ENCODE assay signal across 17 cellular contexts in the genomic region with DNA sequence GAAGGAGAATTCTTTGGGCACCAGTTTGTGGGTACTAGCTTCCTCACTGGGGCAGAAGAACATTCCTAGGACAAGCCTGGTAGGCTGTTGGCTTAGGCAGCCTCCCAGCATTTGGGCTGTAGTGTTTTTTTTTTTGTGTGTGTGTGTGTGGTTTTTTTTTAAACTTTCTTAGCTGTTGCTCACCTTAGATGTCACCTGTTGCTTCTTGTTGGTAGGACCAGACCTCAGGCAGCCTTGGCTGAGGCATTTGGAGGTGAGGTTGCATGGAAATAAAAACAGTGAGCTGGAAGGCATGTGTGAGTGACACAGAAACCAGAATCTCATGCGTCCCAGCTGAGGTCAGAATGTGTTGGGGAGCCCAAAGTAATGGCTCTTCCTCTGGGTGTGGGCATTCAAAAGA. TPM values are rescaled to one million over a fixed set of nuclear protein-coding genes. Genes with fewer than 3 reads are reported as not detected.
DNase-seq lines count a peak whose midpoint lies in the region; ATAC-seq and TF ChIP-seq lines count a peak whose summit lies in the region.
"Had no signal": no experiment of that assay in that cellular context is flagged by ENCODE, and none has a peak within 500 bp of the region (broad histone marks: within the 10 kb centered on the region; RNA-seq: fewer than 3 reads in every experiment).

No MANE protein-coding gene starts in this region.

- H3K9me2 ChIP-seq in GM23248 (ENCODE audit: insufficient read depth): no peaks in the 10 kb centered on the region

- no peak overlapping the region for H3K4me2 ChIP-seq in GM23248 (ENCODE audit: unreplicated experiment)
- H3K4me2 ChIP-seq: A549 had no signal

- H3K27ac Mint-ChIP-seq in activated naive CD4-positive, alpha-beta T cell treated with anti-CD3 and anti-CD28 coated beads, Interleukin-2, amount 50 U/mL, for 24 hours: peak overlapping the region; percentile 70
- H3K27ac Mint-ChIP-seq in activated B cell treated with CpG ODN at 0.5 μM for 24 hours: peak overlapping the region; percentile 83
- peak overlapping the region; percentile 80 for H3K27ac Mint-ChIP-seq in stimulated activated memory B cell treated with anti-CD40 and anti-IgM and Interleukin-4, amounts not matched to agents 10 μg/mL and 1 μg/mL and 100 μg/mL, for 72 hours

- H3K79me2 ChIP-seq in GM23248 (ENCODE audit: insufficient read depth): no peaks in the 10 kb centered on the region

- H3K4me1 ChIP-seq in GM23248 (ENCODE audit: insufficient read depth) (no peaks in the 10 kb centered on the region), SJCRH30 (peaks cover 16% of the 10 kb centered on the region)
- H3K4me1 ChIP-seq: A549 had no signal

- no peaks in the 10 kb centered on the region for H3F3A ChIP-seq in GM23248 (ENCODE audit: insufficient read depth)

- H3K4me1 Mint-ChIP-seq in activated naive CD4-positive, alpha-beta T cell treated with anti-CD3 and anti-CD28 coated beads, Interleukin-2, amount 50 U/mL, for 24 hours: peaks cover 34% of the 10 kb centered on the region
- peaks cover 59% of the 10 kb centered on the region for H3K4me1 Mint-ChIP-seq in activated B cell treated with CpG ODN at 0.5 μM for 24 hours
- H3K4me1 Mint-ChIP-seq in stimulated activated memory B cell treated with anti-CD40 and anti-IgM and Interleukin-4, amounts not matched to agents 10 μg/mL and 1 μg/mL and 100 μg/mL, for 72 hours: peaks cover 62% of the 10 kb centered on the region

- POLR2A ChIA-PET in activated B cell treated with CpG ODN at 0.5 μM for 24 hours (lab: Charles Lee): interaction anchor here (0.6 to 2.1 kb wide), 7 partner anchors 12 to 1561 kb away, joined by 3 to 10 read pairs (median 5); no protein-coding TSS in a partner anchor

- H3K9ac ChIP-seq in GM23248: no peak overlapping the region

- in situ Hi-C loops in GM23248 (cut with MboI): no loop called here

- no peaks in the 10 kb centered on the region for H4K20me1 ChIP-seq in GM23248 (ENCODE audit: insufficient read depth)

- intact Hi-C loops in activated B cell treated with CpG ODN at 0.5 μM for 24 hours (cut with micrococcal nuclease): no loop called here

- no peak for TF ChIP-seq CTCF in activated B cell treated with CpG ODN at 0.5 μM for 24 hours (IDR thresholded peaks at IDR 0.05)

- H3K36me3 ChIP-seq in GM23248 (ENCODE audit: low read depth) (no peaks in the 10 kb centered on the region), SJCRH30 (peaks cover 5% of the 10 kb centered on the region)

- no peak overlapping the region for H3K4me3 Mint-ChIP-seq in activated naive CD4-positive, alpha-beta T cell treated with anti-CD3 and anti-CD28 coated beads, Interleukin-2, amount 50 U/mL, for 24 hours
- no peak overlapping the region for H3K4me3 Mint-ChIP-seq in activated B cell treated with CpG ODN at 0.5 μM for 24 hours
- no peak overlapping the region for H3K4me3 Mint-ChIP-seq in stimulated activated memory B cell treated with anti-CD40 and anti-IgM and Interleukin-4, amounts not matched to agents 10 μg/mL and 1 μg/mL and 100 μg/mL, for 72 hours

- CTCF ChIA-PET in activated B cell treated with CpG ODN at 0.5 μM for 24 hours (lab: Charles Lee): interaction anchor here (2.0 kb wide), 1 partner anchor 63 kb away, joined by 5 read pairs; no protein-coding TSS in a partner anchor

- WGBS in GM23248 (ENCODE audit: low coverage in 1 of 2, low lambda C conversion rate in 2 of 2, missing lambda C conversion rate in 2 of 2), 2 experiments: 94 to 100% methylated on average over 1 of the region's 1 CpG

- H2AFZ ChIP-seq in GM23248: no peak overlapping the region

- H3K9me3 Mint-ChIP-seq in activated naive CD4-positive, alpha-beta T cell treated with anti-CD3 and anti-CD28 coated beads, Interleukin-2, amount 50 U/mL, for 24 hours: no peaks in the 10 kb centered on the region
- no peaks in the 10 kb centered on the region for H3K9me3 Mint-ChIP-seq in activated B cell treated with CpG ODN at 0.5 μM for 24 hours
- H3K9me3 Mint-ChIP-seq in stimulated activated memory B cell treated with anti-CD40 and anti-IgM and Interleukin-4, amounts not matched to agents 10 μg/mL and 1 μg/mL and 100 μg/mL, for 72 hours: no peaks in the 10 kb centered on the region

- peaks cover 11% of the 10 kb centered on the region for H3K36me3 Mint-ChIP-seq in activated naive CD4-positive, alpha-beta T cell treated with anti-CD3 and anti-CD28 coated beads, Interleukin-2, amount 50 U/mL, for 24 hours
- peaks cover 85% of the 10 kb centered on the region for H3K36me3 Mint-ChIP-seq in activated B cell treated with CpG ODN at 0.5 μM for 24 hours (ENCODE audit: low read depth)
- H3K36me3 Mint-ChIP-seq in stimulated activated memory B cell treated with anti-CD40 and anti-IgM and Interleukin-4, amounts not matched to agents 10 μg/mL and 1 μg/mL and 100 μg/mL, for 72 hours: peaks cover 88% of the 10 kb centered on the region

- H3K27ac ChIP-seq in GM23248 (no peak overlapping the region), SJCRH30 (no peak overlapping the region)
- H3K27ac ChIP-seq: A549, RWPE1 had no signal

- no peak for DNase-seq in activated naive CD4-positive, alpha-beta T cell treated with Interleukin-2 at 50 U/mL for 16 hours
- no peak for DNase-seq in activated B cell treated with CpG ODN at 0.5 μM for 24 hours
- peak; percentile 40 for DNase-seq in myocyte (ENCODE audit: low read depth)
- DNase-seq in GM23248: no peak
- no peak for DNase-seq in SJCRH30
- DNase-seq: GF-D8, KG1, NCI-H1092 treated with DMSO at 0.1 percent for 48 hours, NCI-H1694, NCI-H345, NCI-H526 treated with DMSO at 0.1 percent for 48 hours, OCI-M1 had no signal

- no peaks in the 10 kb centered on the region for H3K27me3 Mint-ChIP-seq in activated naive CD4-positive, alpha-beta T cell treated with anti-CD3 and anti-CD28 coated beads, Interleukin-2, amount 50 U/mL, for 24 hours
- no peaks in the 10 kb centered on the region for H3K27me3 Mint-ChIP-seq in activated B cell treated with CpG ODN at 0.5 μM for 24 hours
- no peaks in the 10 kb centered on the region for H3K27me3 Mint-ChIP-seq in stimulated activated memory B cell treated with anti-CD40 and anti-IgM and Interleukin-4, amounts not matched to agents 10 μg/mL and 1 μg/mL and 100 μg/mL, for 72 hours

- no peak for ATAC-seq in activated B cell treated with CpG ODN at 0.5 μM for 24 hours (ENCODE audit: low read depth)
- no peak for ATAC-seq in stimulated activated memory B cell treated with anti-CD40 and anti-IgM and Interleukin-4, amounts not matched to agents 10 μg/mL and 1 μg/mL and 100 μg/mL, for 72 hours
- no peak for ATAC-seq in GM18867 (IDR thresholded peaks at IDR 0.05; ENCODE audit: unreplicated experiment)
- ATAC-seq: A549 had no signal

- H3K9me3 ChIP-seq in GM23248 (ENCODE audit: low read depth): no peaks in the 10 kb centered on the region
- peaks cover under 1% of the 10 kb centered on the region for H3K9me3 ChIP-seq in SJCRH30 (replicated peaks)
- H3K9me3 ChIP-seq: A549 had no signal

- H3K4me3 ChIP-seq in GM23248 (no peak overlapping the region), SJCRH30 (no peak overlapping the region)
- H3K4me3 ChIP-seq: A549 had no signal

- H3K27me3 ChIP-seq in GM23248 (replicated peaks; ENCODE audit: insufficient read depth) (no peaks in the 10 kb centered on the region), SJCRH30 (no peaks in the 10 kb centered on the region)

RNA-seq across cellular contexts. Expression of a gene that starts 21.3 kb away (rescaled TPM):
- total RNA-seq in activated B cell treated with CpG ODN at 0.5 μM for 24 hours (99.5 and 116 TPM in 2 replicates), myocyte (4.4 and 10.3 TPM in 2 replicates)
- polyA plus RNA-seq in myocyte (2012): 2.6 TPM
- 4.9 and 6.4 TPM in 2 replicates for total RNA-seq in GM23248 (2014; rRNA removed; shearing (Covaris generic))
- 3.3 and 3.6 TPM in 2 replicates for polyA plus RNA-seq in GM23248 (2016; fragmentation: Nextera tagmentation; extraction: Ambion mirVana)
- 14.7 and 14.9 TPM in 2 replicates for total RNA-seq in SJCRH30 (2014; rRNA removed; shearing (Covaris generic))
